1 cellular context compared by ENCODE assay signal in the genomic region with DNA sequence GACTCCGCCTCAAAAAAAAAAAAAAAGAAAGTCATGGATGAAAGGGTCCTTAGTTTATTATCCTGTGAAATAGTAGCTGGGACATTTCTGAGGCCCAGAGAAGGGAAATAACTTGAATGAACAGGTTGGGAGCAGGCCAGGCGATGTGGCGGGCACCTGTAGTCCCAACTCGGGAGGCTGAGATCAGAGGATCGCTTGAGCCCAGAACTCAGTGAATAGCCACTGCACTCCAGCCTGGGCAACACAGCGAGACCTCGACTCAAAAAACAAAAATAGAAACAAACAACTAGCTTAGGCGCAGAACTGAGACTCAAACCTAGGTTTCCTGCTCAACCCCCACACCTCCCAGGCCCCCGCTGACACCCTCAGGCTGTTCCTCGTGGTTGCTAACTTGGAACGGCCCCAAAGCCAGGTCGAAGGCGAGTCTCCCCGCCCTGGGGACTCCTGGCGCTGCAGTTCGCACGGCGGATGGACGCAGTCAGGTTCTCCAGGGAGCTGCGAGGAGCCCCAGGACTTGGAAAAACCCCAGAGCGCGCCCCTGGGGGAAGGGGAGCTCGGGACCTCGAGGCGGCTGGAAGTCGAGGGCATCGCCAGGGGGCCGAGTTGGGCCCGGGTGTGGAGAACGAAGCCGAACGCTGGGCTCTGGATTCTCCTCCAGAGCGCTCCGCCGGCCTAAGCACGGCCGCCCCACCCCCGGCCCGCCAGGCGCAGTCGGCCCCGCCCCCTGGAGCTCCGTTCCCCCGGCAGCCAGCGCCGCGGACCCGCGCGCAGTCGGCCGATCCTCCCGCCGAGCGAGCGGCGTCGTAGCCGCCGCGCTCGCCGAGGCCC.
A peak's percentile ranks its signal among the peaks of the same experiment; 100 is the strongest.
TF ChIP-seq lines count a peak whose summit lies in the region.

A gene with protein sequence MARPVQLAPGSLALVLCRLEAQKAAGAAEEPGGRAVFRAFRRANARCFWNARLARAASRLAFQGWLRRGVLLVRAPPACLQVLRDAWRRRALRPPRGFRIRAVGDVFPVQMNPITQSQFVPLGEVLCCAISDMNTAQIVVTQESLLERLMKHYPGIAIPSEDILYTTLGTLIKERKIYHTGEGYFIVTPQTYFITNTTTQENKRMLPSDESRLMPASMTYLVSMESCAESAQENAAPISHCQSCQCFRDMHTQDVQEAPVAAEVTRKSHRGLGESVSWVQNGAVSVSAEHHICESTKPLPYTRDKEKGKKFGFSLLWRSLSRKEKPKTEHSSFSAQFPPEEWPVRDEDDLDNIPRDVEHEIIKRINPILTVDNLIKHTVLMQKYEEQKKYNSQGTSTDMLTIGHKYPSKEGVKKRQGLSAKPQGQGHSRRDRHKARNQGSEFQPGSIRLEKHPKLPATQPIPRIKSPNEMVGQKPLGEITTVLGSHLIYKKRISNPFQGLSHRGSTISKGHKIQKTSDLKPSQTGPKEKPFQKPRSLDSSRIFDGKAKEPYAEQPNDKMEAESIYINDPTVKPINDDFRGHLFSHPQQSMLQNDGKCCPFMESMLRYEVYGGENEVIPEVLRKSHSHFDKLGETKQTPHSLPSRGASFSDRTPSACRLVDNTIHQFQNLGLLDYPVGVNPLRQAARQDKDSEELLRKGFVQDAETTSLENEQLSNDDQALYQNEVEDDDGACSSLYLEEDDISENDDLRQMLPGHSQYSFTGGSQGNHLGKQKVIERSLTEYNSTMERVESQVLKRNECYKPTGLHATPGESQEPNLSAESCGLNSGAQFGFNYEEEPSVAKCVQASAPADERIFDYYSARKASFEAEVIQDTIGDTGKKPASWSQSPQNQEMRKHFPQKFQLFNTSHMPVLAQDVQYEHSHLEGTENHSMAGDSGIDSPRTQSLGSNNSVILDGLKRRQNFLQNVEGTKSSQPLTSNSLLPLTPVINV (plus strand): TSS at position 768 of the 828 bp plus-strand sequence. CDS start 93 bp downstream, outside the sequence.

TF ChIP-seq in K562, 482 proteins besides CTCF, POLR2A, EP300 and RAD21 (continued from another document and continues in another):
- TF ChIP-seq, protein P1, sequence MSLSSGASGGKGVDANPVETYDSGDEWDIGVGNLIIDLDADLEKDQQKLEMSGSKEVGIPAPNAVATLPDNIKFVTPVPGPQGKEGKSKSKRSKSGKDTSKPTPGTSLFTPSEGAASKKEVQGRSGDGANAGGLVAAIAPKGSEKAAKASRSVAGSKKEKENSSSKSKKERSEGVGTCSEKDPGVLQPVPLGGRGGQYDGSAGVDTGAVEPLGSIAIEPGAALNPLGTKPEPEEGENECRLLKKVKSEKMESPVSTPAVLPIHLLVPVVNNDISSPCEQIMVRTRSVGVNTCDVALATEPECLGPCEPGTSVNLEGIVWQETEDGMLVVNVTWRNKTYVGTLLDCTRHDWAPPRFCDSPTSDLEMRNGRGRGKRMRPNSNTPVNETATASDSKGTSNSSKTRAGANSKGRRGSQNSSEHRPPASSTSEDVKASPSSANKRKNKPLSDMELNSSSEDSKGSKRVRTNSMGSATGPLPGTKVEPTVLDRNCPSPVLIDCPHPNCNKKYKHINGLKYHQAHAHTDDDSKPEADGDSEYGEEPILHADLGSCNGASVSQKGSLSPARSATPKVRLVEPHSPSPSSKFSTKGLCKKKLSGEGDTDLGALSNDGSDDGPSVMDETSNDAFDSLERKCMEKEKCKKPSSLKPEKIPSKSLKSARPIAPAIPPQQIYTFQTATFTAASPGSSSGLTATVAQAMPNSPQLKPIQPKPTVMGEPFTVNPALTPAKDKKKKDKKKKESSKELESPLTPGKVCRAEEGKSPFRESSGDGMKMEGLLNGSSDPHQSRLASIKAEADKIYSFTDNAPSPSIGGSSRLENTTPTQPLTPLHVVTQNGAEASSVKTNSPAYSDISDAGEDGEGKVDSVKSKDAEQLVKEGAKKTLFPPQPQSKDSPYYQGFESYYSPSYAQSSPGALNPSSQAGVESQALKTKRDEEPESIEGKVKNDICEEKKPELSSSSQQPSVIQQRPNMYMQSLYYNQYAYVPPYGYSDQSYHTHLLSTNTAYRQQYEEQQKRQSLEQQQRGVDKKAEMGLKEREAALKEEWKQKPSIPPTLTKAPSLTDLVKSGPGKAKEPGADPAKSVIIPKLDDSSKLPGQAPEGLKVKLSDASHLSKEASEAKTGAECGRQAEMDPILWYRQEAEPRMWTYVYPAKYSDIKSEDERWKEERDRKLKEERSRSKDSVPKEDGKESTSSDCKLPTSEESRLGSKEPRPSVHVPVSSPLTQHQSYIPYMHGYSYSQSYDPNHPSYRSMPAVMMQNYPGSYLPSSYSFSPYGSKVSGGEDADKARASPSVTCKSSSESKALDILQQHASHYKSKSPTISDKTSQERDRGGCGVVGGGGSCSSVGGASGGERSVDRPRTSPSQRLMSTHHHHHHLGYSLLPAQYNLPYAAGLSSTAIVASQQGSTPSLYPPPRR (CRISPR knock-in tag; IDR thresholded peaks at IDR 0.05; ENCODE audit: borderline replicate concordance): no peak
- TF ChIP-seq, protein P2, sequence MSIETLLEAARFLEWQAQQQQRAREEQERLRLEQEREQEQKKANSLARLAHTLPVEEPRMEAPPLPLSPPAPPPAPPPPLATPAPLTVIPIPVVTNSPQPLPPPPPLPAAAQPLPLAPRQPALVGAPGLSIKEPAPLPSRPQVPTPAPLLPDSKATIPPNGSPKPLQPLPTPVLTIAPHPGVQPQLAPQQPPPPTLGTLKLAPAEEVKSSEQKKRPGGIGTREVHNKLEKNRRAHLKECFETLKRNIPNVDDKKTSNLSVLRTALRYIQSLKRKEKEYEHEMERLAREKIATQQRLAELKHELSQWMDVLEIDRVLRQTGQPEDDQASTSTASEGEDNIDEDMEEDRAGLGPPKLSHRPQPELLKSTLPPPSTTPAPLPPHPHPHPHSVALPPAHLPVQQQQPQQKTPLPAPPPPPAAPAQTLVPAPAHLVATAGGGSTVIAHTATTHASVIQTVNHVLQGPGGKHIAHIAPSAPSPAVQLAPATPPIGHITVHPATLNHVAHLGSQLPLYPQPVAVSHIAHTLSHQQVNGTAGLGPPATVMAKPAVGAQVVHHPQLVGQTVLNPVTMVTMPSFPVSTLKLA (conservative IDR thresholded peaks at IDR 0.05): peak in 1 of 2 experiments; percentile 56; a peak in 1 of 4 replicates
- TF ChIP-seq KLF6 (CRISPR knock-in tag; IDR thresholded peaks at IDR 0.05; ENCODE audit: borderline replicate concordance) (no peak), SAP30 (IDR thresholded peaks at IDR 0.05; ENCODE audit: borderline replicate concordance, insufficient read depth, low read depth, low read length, poor library complexity, severe bottlenecking) (peak; percentile 34), PHB (CRISPR knock-in tag; IDR thresholded peaks at IDR 0.05) (peak; percentile 92; the same call in 1 of the 2 replicates), HDAC8 (tag; IDR thresholded peaks at IDR 0.05) (peak; percentile 40; the same call in 1 of the 2 replicates), NRF1 (conservative IDR thresholded peaks at IDR 0.05 in 1 of 2, IDR thresholded peaks at IDR 0.05 in 1 of 2) (peak; percentile 28 to 33; a peak in 1 of 4 replicates), KAT8 (IDR thresholded peaks at IDR 0.05; ENCODE audit: low read depth) (no peak), ARNT (IDR thresholded peaks at IDR 0.05) (peak in 1 of 2 experiments; percentile 67; a peak in 1 of 4 replicates), CXXC5 (CRISPR knock-in tag; IDR thresholded peaks at IDR 0.05) (peak; percentile 62), SP1 (CRISPR knock-in tag; IDR thresholded peaks at IDR 0.05) (0 out of 2 replicates have a peak, but pooled peaks have one; percentile 40), RAD51 (IDR thresholded peaks at IDR 0.05; ENCODE audit: borderline replicate concordance, low read depth) (no peak), TAF15 (IDR thresholded peaks at IDR 0.05; ENCODE audit: low read depth, low read length) (no peak), ZKSCAN1 (IDR thresholded peaks at IDR 0.05; ENCODE audit: low read depth, low read length) (no peak), HNRNPK (IDR thresholded peaks at IDR 0.05; ENCODE audit: low read depth, low read length, poor library complexity, severe bottlenecking) (no peak), ZNF785 (CRISPR knock-in tag; IDR thresholded peaks at IDR 0.05) (no peak), L3MBTL2 (IDR thresholded peaks at IDR 0.05) (peak; percentile 89), RUNX1 (IDR thresholded peaks at IDR 0.05; ENCODE audit: low read depth) (no peak), CHCHD3 (CRISPR knock-in tag; IDR thresholded peaks at IDR 0.05) (no peak), SMAD3 (CRISPR knock-in tag; conservative IDR thresholded peaks at IDR 0.05) (no peak), PHF21A (IDR thresholded peaks at IDR 0.05; ENCODE audit: borderline replicate concordance, low read depth) (no peak), GATA2 (CRISPR knock-in tag; IDR thresholded peaks at IDR 0.05) (no peak), MTA2 (IDR thresholded peaks at IDR 0.05; ENCODE audit: low read depth) (no peak), CREB1 (IDR thresholded peaks at IDR 0.05) (no peak), CREB1 (CRISPR knock-in tag; IDR thresholded peaks at IDR 0.05) (peak; percentile 12; the same call in 1 of the 2 replicates), TAF7 (tag; IDR thresholded peaks at IDR 0.05) (no peak), RBM17 (IDR thresholded peaks at IDR 0.05; ENCODE audit: borderline replicate concordance, low read depth, low read length) (no peak)
- TF ChIP-seq, protein P3, sequence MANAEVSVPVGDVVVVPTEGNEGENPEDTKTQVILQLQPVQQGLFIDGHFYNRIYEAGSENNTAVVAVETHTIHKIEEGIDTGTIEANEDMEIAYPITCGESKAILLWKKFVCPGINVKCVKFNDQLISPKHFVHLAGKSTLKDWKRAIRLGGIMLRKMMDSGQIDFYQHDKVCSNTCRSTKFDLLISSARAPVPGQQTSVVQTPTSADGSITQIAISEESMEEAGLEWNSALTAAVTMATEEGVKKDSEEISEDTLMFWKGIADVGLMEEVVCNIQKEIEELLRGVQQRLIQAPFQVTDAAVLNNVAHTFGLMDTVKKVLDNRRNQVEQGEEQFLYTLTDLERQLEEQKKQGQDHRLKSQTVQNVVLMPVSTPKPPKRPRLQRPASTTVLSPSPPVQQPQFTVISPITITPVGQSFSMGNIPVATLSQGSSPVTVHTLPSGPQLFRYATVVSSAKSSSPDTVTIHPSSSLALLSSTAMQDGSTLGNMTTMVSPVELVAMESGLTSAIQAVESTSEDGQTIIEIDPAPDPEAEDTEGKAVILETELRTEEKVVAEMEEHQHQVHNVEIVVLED (CRISPR knock-in tag; IDR thresholded peaks at IDR 0.05): 0 out of 2 replicates have a peak, but pooled peaks have one; percentile 25
- TF ChIP-seq, protein P4, sequence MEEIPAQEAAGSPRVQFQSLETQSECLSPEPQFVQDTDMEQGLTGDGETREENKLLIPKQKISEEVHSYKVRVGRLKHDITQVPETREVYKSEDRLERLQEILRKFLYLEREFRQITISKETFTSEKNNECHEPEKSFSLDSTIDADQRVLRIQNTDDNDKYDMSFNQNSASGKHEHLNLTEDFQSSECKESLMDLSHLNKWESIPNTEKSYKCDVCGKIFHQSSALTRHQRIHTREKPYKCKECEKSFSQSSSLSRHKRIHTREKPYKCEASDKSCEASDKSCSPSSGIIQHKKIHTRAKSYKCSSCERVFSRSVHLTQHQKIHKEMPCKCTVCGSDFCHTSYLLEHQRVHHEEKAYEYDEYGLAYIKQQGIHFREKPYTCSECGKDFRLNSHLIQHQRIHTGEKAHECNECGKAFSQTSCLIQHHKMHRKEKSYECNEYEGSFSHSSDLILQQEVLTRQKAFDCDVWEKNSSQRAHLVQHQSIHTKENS (CRISPR knock-in tag; IDR thresholded peaks at IDR 0.05): no peak
- TF ChIP-seq, protein P5, sequence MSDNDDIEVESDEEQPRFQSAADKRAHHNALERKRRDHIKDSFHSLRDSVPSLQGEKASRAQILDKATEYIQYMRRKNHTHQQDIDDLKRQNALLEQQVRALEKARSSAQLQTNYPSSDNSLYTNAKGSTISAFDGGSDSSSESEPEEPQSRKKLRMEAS (CRISPR knock-in tag; IDR thresholded peaks at IDR 0.05): peak; percentile 55; the same call in 1 of the 2 replicates
- TF ChIP-seq, protein P6, sequence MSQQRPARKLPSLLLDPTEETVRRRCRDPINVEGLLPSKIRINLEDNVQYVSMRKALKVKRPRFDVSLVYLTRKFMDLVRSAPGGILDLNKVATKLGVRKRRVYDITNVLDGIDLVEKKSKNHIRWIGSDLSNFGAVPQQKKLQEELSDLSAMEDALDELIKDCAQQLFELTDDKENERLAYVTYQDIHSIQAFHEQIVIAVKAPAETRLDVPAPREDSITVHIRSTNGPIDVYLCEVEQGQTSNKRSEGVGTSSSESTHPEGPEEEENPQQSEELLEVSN (IDR thresholded peaks at IDR 0.05; ENCODE audit: borderline replicate concordance in 1 of 2, extremely low read depth in 1 of 2, insufficient read depth in 1 of 2, insufficient read length in 1 of 2, low read depth in 1 of 2, low read length in 1 of 2, poor library complexity in 1 of 2, severe bottlenecking in 1 of 2): peak in 1 of 2 experiments; percentile 74
